ENCODE assay signal across 19 cellular contexts in the genomic region with DNA sequence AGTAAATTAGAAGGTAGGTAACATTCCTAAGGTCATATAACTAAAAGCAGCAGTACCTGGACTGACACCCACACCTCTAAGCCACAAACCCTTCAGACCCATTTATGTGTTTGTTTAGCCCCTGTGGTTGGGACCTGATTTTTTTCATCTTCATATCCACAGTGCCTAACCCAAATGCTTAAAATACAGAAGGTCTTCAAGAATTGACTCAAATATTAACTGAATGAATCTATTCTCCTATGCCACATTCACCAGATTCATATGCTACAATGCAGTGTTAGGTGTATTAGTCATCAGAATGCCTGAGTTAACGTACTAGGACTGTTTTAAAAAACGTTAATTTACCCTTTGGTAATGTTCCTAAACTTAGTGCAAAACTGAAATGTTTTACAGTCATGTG.
DNase-seq lines count a peak whose midpoint lies in the region; ATAC-seq, FAIRE-seq and TF ChIP-seq lines count a peak whose summit lies in the region.
"Had no signal": no experiment of that assay in that cellular context is flagged by ENCODE, and none has a peak within 500 bp of the region (broad histone marks: within the 10 kb centered on the region; RNA-seq: fewer than 3 reads in every experiment).

No MANE protein-coding gene starts in this region.

- TF ChIP-seq POLR2A in IMR-90 (IDR thresholded peaks at IDR 0.05; ENCODE audit: low read depth, low read length) = no peak

- H3K9me1 ChIP-seq in IMR-90 (ENCODE audit: insufficient read depth, low read length) = no peaks in the 10 kb centered on the region

- H3K4me3 ChIP-seq in GM12865 (ENCODE audit: low read depth, low read length) (no peak overlapping the region), IMR-90 (ENCODE audit: insufficient read depth, low read depth, low read length) (no peak overlapping the region), bronchial epithelial cell (ENCODE audit: low read depth, low read length) (no peak overlapping the region)
- H3K4me3 ChIP-seq: body of pancreas had no signal

- H3K36me3 ChIP-seq in IMR-90 (ENCODE audit: control insufficient read depth, insufficient read depth, low read length) = peaks cover 3% of the 10 kb centered on the region
- H3K36me3 ChIP-seq in bronchial epithelial cell (ENCODE audit: control insufficient read depth, insufficient read depth, low read length) = no peaks in the 10 kb centered on the region

- POLR2A ChIA-PET in IMR-90 (lab: Charles Lee; ENCODE audit: unreplicated experiment) = no interaction called here

- no peak overlapping the region for H4K91ac ChIP-seq in IMR-90 (ENCODE audit: insufficient read depth, low read depth, low read length)

- WGBS in IMR-90 (ENCODE audit: extremely low coverage in 2 of 2, insufficient read length in 1 of 2), 2 experiments = no CpG with 5 or more reads among the region's 2 CpGs

- H3K79me1 ChIP-seq in IMR-90 (ENCODE audit: low read depth in 1 of 2, low read length in 2 of 2) = no peaks in the 10 kb centered on the region

- H3K14ac ChIP-seq in IMR-90 (replicated peaks; ENCODE audit: low read depth, low read length) = no peak overlapping the region

- H3K56ac ChIP-seq in IMR-90 (ENCODE audit: extremely low read depth, insufficient read depth, low read length) = no peak overlapping the region

- dilution Hi-C loops in IMR-90 (cut with HindIII; ENCODE audit: low sequenced_read_pairs, unreplicated experiment) = no loop called here

- no peak overlapping the region for H3K9ac ChIP-seq in IMR-90 (ENCODE audit: low read depth, low read length)

- intact Hi-C loops in IMR-90 (cut with micrococcal nuclease) = no loop called here

- no peak overlapping the region for H4K5ac ChIP-seq in IMR-90 (ENCODE audit: low read depth, low read length)

- peak; percentile 23 for FAIRE-seq in bronchial epithelial cell (lab: Jason Lieb, UNC)
- FAIRE-seq: H54 had no signal

- no peak overlapping the region for H3K27ac ChIP-seq in IMR-90 (ENCODE audit: insufficient read depth, low read length)
- H3K27ac ChIP-seq: body of pancreas, VCaP had no signal

- H2AFZ ChIP-seq in IMR-90 (replicated peaks; ENCODE audit: low read length, poor library complexity) = no peak overlapping the region

- CTCF ChIA-PET in IMR-90 (lab: Yijun Ruan, JAX) = no interaction called here

- H3K4ac ChIP-seq in IMR-90 (ENCODE audit: low read depth, low read length) = no peak overlapping the region

- H2BK15ac ChIP-seq in IMR-90 (ENCODE audit: low read depth, low read length) = no peak overlapping the region

- DNase-seq in GM12865 (ENCODE audit: low read depth) (peak; percentile 6), IMR-90 (peak; percentile 63), bronchial epithelial cell (ENCODE audit: low read depth) (no peak), kidney glomerular epithelial cell (lab: John Stamatoyannopoulos, UW) (no peak), GM19240 (ENCODE audit: insufficient read length, low spot score) (no peak), inferior parietal cortex (ENCODE audit: extremely low spot score) (no peak), GM20000 (ENCODE audit: low spot score) (no peak)
- DNase-seq: activated CD4-positive, alpha-beta memory T cell treated with anti-CD3 and anti-CD28 coated beads for 36 hours; activated T-cell treated with anti-CD3 and anti-CD28 coated beads, Interleukin-2, amount 50 U/mL, for 24 hours; body of pancreas; CD4-positive, CD25-positive, alpha-beta regulatory T cell; foreskin fibroblast; NCI-H2171; Right ventricle myocardium superior; stimulated activated naive B cell treated with anti-CD40 and anti-IgM and Interleukin-4, amounts not matched to agents 10 μg/mL and 1 μg/mL and 100 μg/mL, for 72 hours had no signal

- in situ Hi-C loops in IMR-90 (cut with MboI; ENCODE audit: low sequenced_read_pairs) = no loop called here

- H3K27me3 ChIP-seq in IMR-90 (ENCODE audit: control insufficient read depth, insufficient read depth, low read length) (no peaks in the 10 kb centered on the region), bronchial epithelial cell (ENCODE audit: control insufficient read depth, insufficient read depth, low read length) (no peaks in the 10 kb centered on the region)
- H3K27me3 ChIP-seq: body of pancreas had no signal

- no peaks in the 10 kb centered on the region for H4K20me1 ChIP-seq in IMR-90 (ENCODE audit: insufficient read depth, low read length)

- TF ChIP-seq CTCF in GM12865 (IDR thresholded peaks at IDR 0.05; ENCODE audit: insufficient read depth, low read depth, low read length, missing control alignments) (no peak), IMR-90 (conservative IDR thresholded peaks at IDR 0.05; ENCODE audit: low read depth, low read length) (no peak), bronchial epithelial cell (IDR thresholded peaks at IDR 0.05; ENCODE audit: insufficient read depth, low read length, severe bottlenecking) (no peak), GM20000 (IDR thresholded peaks at IDR 0.05; ENCODE audit: extremely low read depth, missing control alignments) (no peak)

- H2BK20ac ChIP-seq in IMR-90 (ENCODE audit: low read depth, low read length) = no peak overlapping the region

- H3K9me3 ChIP-seq in IMR-90 (ENCODE audit: control insufficient read depth, insufficient read depth, low read length) = peaks cover 3% of the 10 kb centered on the region; the same call in 1 of the 2 replicates
- H3K9me3 ChIP-seq: body of pancreas had no signal

- H2AK9ac ChIP-seq in IMR-90 (replicated peaks; ENCODE audit: low read depth, low read length, poor library complexity) = no peak overlapping the region

- no peak overlapping the region for H2BK5ac ChIP-seq in IMR-90 (ENCODE audit: low read depth, low read length, poor library complexity, severe bottlenecking)

- no peak for TF ChIP-seq RAD21 in IMR-90 (IDR thresholded peaks at IDR 0.05; ENCODE audit: low read length)

- H3K4me1 ChIP-seq in IMR-90 (ENCODE audit: control insufficient read depth, insufficient read depth, low read length) = no peaks in the 10 kb centered on the region
- H3K4me1 ChIP-seq: body of pancreas had no signal

- H3K23ac ChIP-seq in IMR-90 (ENCODE audit: low read depth, low read length) = no peak overlapping the region

- H2AK5ac ChIP-seq in IMR-90 (ENCODE audit: low read depth, low read length) = no peak overlapping the region

- no TSS peak for BruUV-seq in IMR-90 (replicated peaks; lab: Mats Ljungman, UMichigan)

- ATAC-seq in HG02610 (IDR thresholded peaks at IDR 0.05; ENCODE audit: unreplicated experiment) = peak; percentile 91
- peak; percentile 46; the same call in 1 of the 2 replicates for ATAC-seq in IMR-90 (ENCODE audit: low read depth)
- ATAC-seq: body of pancreas; sciatic nerve; stimulated activated naive B cell treated with anti-CD40 and anti-IgM and Interleukin-4, amounts not matched to agents 10 μg/mL and 1 μg/mL and 100 μg/mL, for 72 hours had no signal

- no peak overlapping the region for H4K8ac ChIP-seq in IMR-90 (ENCODE audit: low read depth in 2 of 2, low read length in 2 of 2)

- no peak overlapping the region; the same call in 1 of the 2 replicates for H3K18ac ChIP-seq in IMR-90 (ENCODE audit: low read depth, low read length)

- no peak overlapping the region for H2BK120ac ChIP-seq in IMR-90 (ENCODE audit: low read depth, low read length)

- H3K4me2 ChIP-seq in IMR-90 (ENCODE audit: low read depth, low read length) = no peak overlapping the region

TF ChIP-seq in IMR-90, 13 proteins besides CTCF, POLR2A, EP300 and RAD21:
- TF ChIP-seq CHD1 (IDR thresholded peaks at IDR 0.05; ENCODE audit: low read depth, low read length) (no peak), MAFK (IDR thresholded peaks at IDR 0.05; ENCODE audit: low read depth, low read length) (no peak), FOS (IDR thresholded peaks at IDR 0.05; ENCODE audit: low read depth, low read length) (no peak), MAZ (IDR thresholded peaks at IDR 0.05; ENCODE audit: borderline replicate concordance, low read depth, low read length) (no peak), MXI1 (IDR thresholded peaks at IDR 0.05; ENCODE audit: borderline replicate concordance, low read depth, low read length) (no peak), NFE2L2 (IDR thresholded peaks at IDR 0.05; ENCODE audit: low read depth, low read length) (no peak), ELK1 (IDR thresholded peaks at IDR 0.05; ENCODE audit: borderline replicate concordance, low read depth, low read length) (no peak), SMC3 (IDR thresholded peaks at IDR 0.05; ENCODE audit: low read depth, low read length) (no peak), RFX5 (IDR thresholded peaks at IDR 0.05; ENCODE audit: low read depth, low read length) (no peak), BHLHE40 (IDR thresholded peaks at IDR 0.05; ENCODE audit: low read depth, low read length) (no peak), RCOR1 (IDR thresholded peaks at IDR 0.05; ENCODE audit: insufficient replicate concordance, low read length) (no peak), CEBPB (IDR thresholded peaks at IDR 0.05; ENCODE audit: low read depth, low read length) (no peak)

Comparison
In these comparisons a context has a peak if more than half of its experiments do, and no peak if none do; other contexts are left out.
1. DNase-seq: peak in GM12865 (single experiment) and IMR-90 (single experiment); none in bronchial epithelial cell (single experiment), kidney glomerular epithelial cell (single experiment), GM19240 (single experiment), inferior parietal cortex (single experiment) and GM20000 (single experiment).